ENCODE assay signal across 19 cellular contexts in genomic region chr20:51960004-51960403, GRCh38.
DNase-seq lines count a peak whose midpoint lies in the region; ATAC-seq lines count a peak whose summit lies in the region.
"Had no signal": no experiment of that assay in that cellular context is flagged by ENCODE, and none has a peak within 500 bp of the region (broad histone marks: within the 10 kb centered on the region; RNA-seq: fewer than 3 reads in every experiment).

No MANE protein-coding gene starts in this region.

- H3K9ac ChIP-seq in HUES6 (ENCODE audit: low read length) (peak overlapping the region; percentile 17), SK-N-MC (ENCODE audit: insufficient read length) (peak overlapping the region; percentile 46), neuronal stem cell (ENCODE audit: low read depth, low read length, poor library complexity) (no peak overlapping the region)

- H3K4ac ChIP-seq in neuronal stem cell (ENCODE audit: low read length), result no peak overlapping the region

- H3K36me3 ChIP-seq in HUES6 (ENCODE audit: control insufficient read depth, insufficient read depth, low read length), result no peaks in the 10 kb centered on the region
- H3K36me3 ChIP-seq in SK-N-MC (ENCODE audit: insufficient read depth, low read length), result no peaks in the 10 kb centered on the region
- no peaks in the 10 kb centered on the region for H3K36me3 ChIP-seq in neuronal stem cell (replicated peaks in 1 of 2; ENCODE audit: control insufficient read depth in 2 of 2, insufficient read depth in 2 of 2, low read length in 2 of 2)

- H3K9me3 ChIP-seq in HUES6 (ENCODE audit: control insufficient read depth, insufficient read depth, low read depth, low read length) (no peaks in the 10 kb centered on the region), SK-N-MC (ENCODE audit: low read depth, low read length) (no peaks in the 10 kb centered on the region), neuronal stem cell (replicated peaks in 1 of 2; ENCODE audit: control insufficient read depth in 2 of 2, insufficient read depth in 1 of 2, low read depth in 1 of 2, low read length in 2 of 2) (no peaks in the 10 kb centered on the region)
- H3K9me3 ChIP-seq: Caco-2 had no signal

- DNase-seq in SK-N-MC (ENCODE audit: low read depth, low spot score) (no peak), left colon (no peak), neuronal stem cell (ENCODE audit: low spot score) (no peak), cerebellar cortex (ENCODE audit: low spot score) (no peak), ureter (ENCODE audit: low spot score) (no peak)
- no peak for DNase-seq in effector CD4-positive, alpha-beta T cell
- DNase-seq: ACHN, DMS53, HCEC 1CT, NCI-H1092, NCI-H187, NCI-H2171, NCI-H446 treated with DMSO at 0.1 percent for 48 hours, SHP77 treated with DMSO at 0.1 percent for 48 hours had no signal

- H3K27me3 ChIP-seq in HUES6 (ENCODE audit: control insufficient read depth, insufficient read depth, low read length) (no peaks in the 10 kb centered on the region), neuronal stem cell (ENCODE audit: control insufficient read depth in 3 of 3, insufficient read depth in 3 of 3, low read depth in 1 of 3, low read length in 3 of 3) (no peaks in the 10 kb centered on the region)

- ATAC-seq in left colon (peak; percentile 82), HG03565 (IDR thresholded peaks at IDR 0.05; ENCODE audit: unreplicated experiment) (no peak)
- ATAC-seq: K562 had no signal

- no CpG with 5 or more reads among the region's 4 CpGs for WGBS in neuronal stem cell (ENCODE audit: extremely low coverage in 2 of 2, insufficient read length in 2 of 2, insufficient replicate concordance in 1 of 2), 2 donors

- no peak overlapping the region for H4K91ac ChIP-seq in neuronal stem cell (ENCODE audit: low read depth, low read length, poor library complexity)

- H3K4me3 ChIP-seq in HUES6 (ENCODE audit: low read depth, low read length) (no peak overlapping the region; the same call in 1 of the 2 replicates), SK-N-MC (peak overlapping the region; percentile 64), neuronal stem cell (ENCODE audit: low read length in 2 of 2) (peak overlapping the region in 1 of 2 donors; percentile 13)
- H3K4me3 ChIP-seq: K562 had no signal

- no peak overlapping the region for H2BK5ac ChIP-seq in neuronal stem cell (ENCODE audit: low read length)

- intact Hi-C loops in left colon (cut with DNase I, micrococcal nuclease), result no loop called here

- H2BK12ac ChIP-seq in neuronal stem cell (ENCODE audit: low read length), result no peak overlapping the region

- H2AK5ac ChIP-seq in neuronal stem cell (ENCODE audit: low read depth, low read length), result no peak overlapping the region

- no peaks in the 10 kb centered on the region for H3K79me1 ChIP-seq in neuronal stem cell (ENCODE audit: low read depth, low read length)

- no peak overlapping the region for H4K8ac ChIP-seq in neuronal stem cell (ENCODE audit: low read depth, low read length)

- no peak overlapping the region for H3K23ac ChIP-seq in neuronal stem cell (ENCODE audit: low read depth, low read length, poor library complexity)

- H3K4me1 ChIP-seq in HUES6 (ENCODE audit: control insufficient read depth, insufficient read depth, low read length) (peaks cover 45% of the 10 kb centered on the region), neuronal stem cell (ENCODE audit: control insufficient read depth in 2 of 2, insufficient read depth in 1 of 2, low read depth in 1 of 2, low read length in 2 of 2) (peaks cover 12 to 42% of the 10 kb centered on the region in 2 donors)

- no peak overlapping the region for H2BK120ac ChIP-seq in neuronal stem cell (ENCODE audit: low read depth, low read length)

- peak overlapping the region; percentile 46 for H2AFZ ChIP-seq in neuronal stem cell (ENCODE audit: low read length)

- no peak overlapping the region for H3K4me2 ChIP-seq in neuronal stem cell (ENCODE audit: insufficient read depth, low read length, poor library complexity, severe bottlenecking)

- no peak overlapping the region for H2BK15ac ChIP-seq in neuronal stem cell (ENCODE audit: low read length)

- peak overlapping the region; percentile 70; the same call in 1 of the 2 replicates for H3K27ac ChIP-seq in HUES6 (ENCODE audit: low read depth, low read length)
- H3K27ac ChIP-seq in SK-N-MC, result peak overlapping the region; percentile 86; the same call in 1 of the 2 replicates
- H3K27ac ChIP-seq in neuronal stem cell (replicated peaks; ENCODE audit: low read length), result peak overlapping the region; percentile 44
- H3K27ac ChIP-seq: C4-2B had no signal

- peak overlapping the region; percentile 76 for H3K18ac ChIP-seq in neuronal stem cell (ENCODE audit: low read length)

- H3K14ac ChIP-seq in neuronal stem cell (ENCODE audit: low read length), result no peak overlapping the region
